Comparison of ENCODE assay signal across 9 cellular contexts in genomic region chr21:46229923-46230260, GRCh38. TPM values are rescaled to one million over a fixed set of nuclear protein-coding genes. Genes with fewer than 3 reads are reported as not detected.
DNase-seq lines count a peak whose midpoint lies in the region; ATAC-seq and TF ChIP-seq lines count a peak whose summit lies in the region.
"Had no signal": no experiment of that assay in that cellular context is flagged by ENCODE, and none has a peak within 500 bp of the region (broad histone marks: within the 10 kb centered on the region; RNA-seq: fewer than 3 reads in every experiment).

No MANE protein-coding gene starts in this region.

- H3K4me3 ChIP-seq in iPS-20b (ENCODE audit: low read length) (peak overlapping the region; percentile 68), thoracic aorta (peak overlapping the region; percentile 98)

- no peak for DNase-seq in activated T-cell treated with anti-CD3 and anti-CD28 coated beads, Interleukin-2, amount 50 U/mL, for 72 hours
- no peak for DNase-seq in activated T-cell treated with anti-CD3 and anti-CD28 coated beads for 4 hours
- DNase-seq in thoracic aorta (ENCODE audit: low spot score), result no peak
- DNase-seq in ecto neural progenitor cell (ENCODE audit: low spot score), result no peak
- DNase-seq in SW480 (ENCODE audit: low spot score), result no peak
- DNase-seq: activated CD4-positive, CD25-positive, alpha-beta regulatory T cell treated with anti-CD3 and anti-CD28 coated beads, Interleukin-2, amount 50 U/mL, for 72 hours had no signal

- peaks cover 28% of the 10 kb centered on the region for H3K9me3 ChIP-seq in iPS-20b (ENCODE audit: insufficient read depth, low read depth, low read length)
- no peaks in the 10 kb centered on the region for H3K9me3 ChIP-seq in thoracic aorta

- peaks cover 3 to 23% of the 10 kb centered on the region in 2 donors for H3K36me3 Mint-ChIP-seq in activated T-cell treated with anti-CD3 and anti-CD28 coated beads, Interleukin-2, amount 50 U/mL, for 72 hours (ENCODE audit: insufficient read depth in 2 of 2)
- peaks cover 26% of the 10 kb centered on the region for H3K36me3 Mint-ChIP-seq in activated naive CD8-positive, alpha-beta T cell

- peaks cover 57% of the 10 kb centered on the region for H3K4me1 Mint-ChIP-seq in activated T-cell treated with anti-CD3 and anti-CD28 coated beads, Interleukin-2, amount 50 U/mL, for 72 hours (ENCODE audit: low read depth)
- H3K4me1 Mint-ChIP-seq in activated naive CD8-positive, alpha-beta T cell (ENCODE audit: low read depth), result peaks cover 57% of the 10 kb centered on the region

- ATAC-seq in activated T-cell treated with anti-CD3 and anti-CD28 coated beads, Interleukin-2, amount 50 U/mL, for 72 hours (replicated peaks in 1 of 2), result no peak
- no peak for ATAC-seq in thoracic aorta (ENCODE audit: insufficient number of reproducible peaks, low FRiP score, low read depth)
- no peak for ATAC-seq in GM18909 (IDR thresholded peaks at IDR 0.05; ENCODE audit: poor library complexity, unreplicated experiment)

- TF ChIP-seq CTCF in thoracic aorta (IDR thresholded peaks at IDR 0.05), result no peak

- H3K4me1 ChIP-seq in iPS-20b (ENCODE audit: insufficient read depth, low read length) (peaks cover 7% of the 10 kb centered on the region; the same call in 1 of the 2 replicates), thoracic aorta (ENCODE audit: control insufficient read depth in 1 of 2, low read depth in 2 of 2) (peaks cover 27 to 31% of the 10 kb centered on the region in 2 donors)

- peak overlapping the region; percentile 72; the same call in 1 of the 2 replicates for H3K9ac ChIP-seq in iPS-20b (ENCODE audit: low read depth, low read length)

- H3K4me3 Mint-ChIP-seq in activated T-cell treated with anti-CD3 and anti-CD28 coated beads, Interleukin-2, amount 50 U/mL, for 72 hours, result peak overlapping the region; percentile 70 to 93
- peak overlapping the region; percentile 92 for H3K4me3 Mint-ChIP-seq in activated naive CD8-positive, alpha-beta T cell

- H3K27ac Mint-ChIP-seq in activated T-cell treated with anti-CD3 and anti-CD28 coated beads, Interleukin-2, amount 50 U/mL, for 72 hours, result no peak overlapping the region
- H3K27ac Mint-ChIP-seq in activated naive CD8-positive, alpha-beta T cell, result peak overlapping the region; percentile 67

- no peaks in the 10 kb centered on the region for H3K27me3 Mint-ChIP-seq in activated T-cell treated with anti-CD3 and anti-CD28 coated beads, Interleukin-2, amount 50 U/mL, for 72 hours (ENCODE audit: low read depth)
- no peaks in the 10 kb centered on the region for H3K27me3 Mint-ChIP-seq in activated naive CD8-positive, alpha-beta T cell

- H3K27ac ChIP-seq in iPS-20b (ENCODE audit: low read length) (no peak overlapping the region), thoracic aorta (peak overlapping the region; percentile 66 to 69)

- H3K27me3 ChIP-seq in iPS-20b (ENCODE audit: insufficient read depth, low read length), result peaks cover 6% of the 10 kb centered on the region; the same call in 1 of the 2 replicates
- H3K27me3 ChIP-seq in thoracic aorta (replicated peaks; ENCODE audit: insufficient read depth), result no peaks in the 10 kb centered on the region

- H3K36me3 ChIP-seq in iPS-20b (ENCODE audit: insufficient read depth, low read depth, low read length) (peaks cover 58% of the 10 kb centered on the region), thoracic aorta (peaks cover 3% of the 10 kb centered on the region)

- H3K9me3 Mint-ChIP-seq in activated T-cell treated with anti-CD3 and anti-CD28 coated beads, Interleukin-2, amount 50 U/mL, for 72 hours, result peaks cover 0 to 3% of the 10 kb centered on the region in 2 donors
- peaks cover 5% of the 10 kb centered on the region for H3K9me3 Mint-ChIP-seq in activated naive CD8-positive, alpha-beta T cell (ENCODE audit: low read depth)

RNA-seq across cellular contexts. Expression of gene LSS, which starts 1.3 kb away (rescaled TPM):
- 10 to 100 TPM; 18.9 to 22.4 TPM for total RNA-seq in activated T-cell treated with anti-CD3 and anti-CD28 coated beads, Interleukin-2, amount 50 U/mL, for 72 hours
- 100 to 1,000 TPM in 1 of 2 donors, 10 to 100 TPM in 1; 78.1 to 109 TPM for total RNA-seq in thoracic aorta

RNA-seq across cellular contexts. Expression of gene SPATC1L, which starts 45.6 kb away (rescaled TPM):
- total RNA-seq in activated T-cell treated with anti-CD3 and anti-CD28 coated beads, Interleukin-2, amount 50 U/mL, for 72 hours, result 10 to 100 TPM in 1 of 2 donors, 1 to 10 TPM in 1; 2.6 to 12.9 TPM
- 1 to 10 TPM; 3.2 to 7.9 TPM for total RNA-seq in thoracic aorta

RNA-seq across cellular contexts. Expression of gene MCM3AP, which starts 55.5 kb away (rescaled TPM):
- total RNA-seq in activated T-cell treated with anti-CD3 and anti-CD28 coated beads, Interleukin-2, amount 50 U/mL, for 72 hours, result 100 to 1,000 TPM; 120 to 121 TPM
- 100 to 1,000 TPM in 1 of 2 donors, 10 to 100 TPM in 1; 84.3 to 101 TPM for total RNA-seq in thoracic aorta

RNA-seq across cellular contexts. Expression of gene YBEY, which starts 56.2 kb away (rescaled TPM):
- total RNA-seq in activated T-cell treated with anti-CD3 and anti-CD28 coated beads, Interleukin-2, amount 50 U/mL, for 72 hours, result 10 to 100 TPM; 22.3 to 25.7 TPM
- total RNA-seq in thoracic aorta, result 10 to 100 TPM in 1 of 2 donors, 1 to 10 TPM in 1; 5.1 to 11.9 TPM
